In genomic region chr12:25585662-25586061, GRCh38 we compare ENCODE assay signal across 24 cellular contexts. TPM values are rescaled to one million over a fixed set of nuclear protein-coding genes. Genes with fewer than 3 reads are reported as not detected.
"Had no signal": no experiment of that assay in that cellular context is flagged by ENCODE, and none has a peak within 500 bp of the region (broad histone marks: within the 10 kb centered on the region; RNA-seq: fewer than 3 reads in every experiment).

No MANE protein-coding gene starts in this region.

- H3K4me3 ChIP-seq: ovary, sigmoid colon, spleen, thoracic aorta had no signal

- ATAC-seq: activated CD8-positive, alpha-beta T cell treated with anti-CD3 and anti-CD28 coated beads, Interleukin-2, amount 10 ng/mL, durations not matched to agents 7 days and 5 days; activated naive CD4-positive, alpha-beta T cell treated with anti-CD3 and anti-CD28 coated beads, Interleukin-2, amount 50 U/mL, for 72 hours; activated T-cell treated with anti-CD3 and anti-CD28 coated beads, Interleukin-2, amount 50 U/mL, for 72 hours; stimulated activated naive CD8-positive, alpha-beta T cell treated with anti-CD3 and anti-CD28 coated beads, Interleukin-15, amount 100 ng/mL, for 72 hours had no signal

- H3K27ac Mint-ChIP-seq: activated CD4-positive, alpha-beta T cell treated with anti-CD3 and anti-CD28 coated beads, Interleukin-2, amount 10 ng/mL, durations not matched to agents 24 days and 14 days; activated CD8-positive, alpha-beta T cell treated with anti-CD3 and anti-CD28 coated beads, Interleukin-2, amount 10 ng/mL, durations not matched to agents 7 days and 5 days; activated naive CD4-positive, alpha-beta T cell treated with anti-CD3 and anti-CD28 coated beads, Interleukin-2, amount 50 U/mL, for 72 hours; activated T-cell treated with anti-CD3 and anti-CD28 coated beads, Interleukin-2, amount 50 U/mL, for 72 hours; endodermal cell; nephron progenitor cell; stimulated activated naive CD8-positive, alpha-beta T cell treated with anti-CD3 and anti-CD28 coated beads, Interleukin-15, amount 100 ng/mL, for 72 hours had no signal

- H3K36me3 ChIP-seq: ovary, sigmoid colon, spleen, thoracic aorta had no signal

- DNase-seq: activated CD4-positive, alpha-beta T cell treated with anti-CD3 and anti-CD28 coated beads, Interleukin-2, amount 10 ng/mL, durations not matched to agents 24 days and 14 days; activated CD4-positive, CD25-positive, alpha-beta regulatory T cell; activated CD8-positive, alpha-beta memory T cell treated with anti-CD3 and anti-CD28 coated beads, Interleukin-2, amount 50 U/mL, for 48 hours; activated CD8-positive, alpha-beta T cell treated with anti-CD3 and anti-CD28 coated beads, Interleukin-2, amount 10 ng/mL, durations not matched to agents 7 days and 5 days; activated gamma-delta T cell; activated T-cell treated with anti-CD3 and anti-CD28 coated beads, Interleukin-2, amount 50 U/mL, for 72 hours; amniotic stem cell; endodermal cell; glutamatergic neuron; kidney glomerular epithelial cell; nephron progenitor cell; spleen; stimulated activated naive CD8-positive, alpha-beta T cell treated with anti-CD3 and anti-CD28 coated beads, Interleukin-15, amount 100 ng/mL, for 72 hours had no signal

- H3K36me3 Mint-ChIP-seq: brain had no signal

- H3K9me3 Mint-ChIP-seq: nephron progenitor cell had no signal

- H3K27me3 ChIP-seq: ovary, sigmoid colon had no signal

- H3K9me3 ChIP-seq: ovary, sigmoid colon, thoracic aorta had no signal

- H3K4me3 Mint-ChIP-seq: activated CD4-positive, alpha-beta T cell treated with anti-CD3 and anti-CD28 coated beads, Interleukin-2, amount 10 ng/mL, durations not matched to agents 24 days and 14 days; activated CD8-positive, alpha-beta T cell treated with anti-CD3 and anti-CD28 coated beads, Interleukin-2, amount 10 ng/mL, durations not matched to agents 7 days and 5 days; activated T-cell treated with anti-CD3 and anti-CD28 coated beads, Interleukin-2, amount 50 U/mL, for 72 hours; brain; endodermal cell; nephron progenitor cell; stimulated activated naive CD8-positive, alpha-beta T cell treated with anti-CD3 and anti-CD28 coated beads, Interleukin-15, amount 100 ng/mL, for 72 hours had no signal

- H3K27ac ChIP-seq: ovary, spleen, thoracic aorta had no signal

- H3K27me3 Mint-ChIP-seq: activated CD4-positive, alpha-beta T cell treated with anti-CD3 and anti-CD28 coated beads, Interleukin-2, amount 10 ng/mL, durations not matched to agents 24 days and 14 days; stimulated activated naive CD8-positive, alpha-beta T cell treated with anti-CD3 and anti-CD28 coated beads, Interleukin-15, amount 100 ng/mL, for 72 hours had no signal

RNA-seq across cellular contexts. Expression of gene LMNTD1, which starts 32.6 kb away (rescaled TPM):
- total RNA-seq: activated CD4-positive, alpha-beta T cell treated with anti-CD3 and anti-CD28 coated beads, Interleukin-2, amount 10 ng/mL, durations not matched to agents 24 days and 14 days; activated CD8-positive, alpha-beta T cell treated with anti-CD3 and anti-CD28 coated beads, Interleukin-2, amount 10 ng/mL, durations not matched to agents 7 days and 5 days; activated naive CD4-positive, alpha-beta T cell treated with anti-CD3 and anti-CD28 coated beads, Interleukin-2, amount 50 U/mL, for 72 hours; activated T-cell treated with anti-CD3 and anti-CD28 coated beads, Interleukin-2, amount 50 U/mL, for 72 hours; chondrocyte; fibroblast of villous mesenchyme; liver; mesenteric fat pad; spleen; T-helper 2 cell treated with Interferon-gamma antibody and Interleukin-4, amounts not matched to agents 100 ng/mL and 5 ng/mL, for 36 hours; thoracic aorta had no signal
- polyA plus RNA-seq: esophagus, liver, ovary, sigmoid colon had no signal
